Comparison of ENCODE assay signal across 15 cellular contexts in the genomic region with DNA sequence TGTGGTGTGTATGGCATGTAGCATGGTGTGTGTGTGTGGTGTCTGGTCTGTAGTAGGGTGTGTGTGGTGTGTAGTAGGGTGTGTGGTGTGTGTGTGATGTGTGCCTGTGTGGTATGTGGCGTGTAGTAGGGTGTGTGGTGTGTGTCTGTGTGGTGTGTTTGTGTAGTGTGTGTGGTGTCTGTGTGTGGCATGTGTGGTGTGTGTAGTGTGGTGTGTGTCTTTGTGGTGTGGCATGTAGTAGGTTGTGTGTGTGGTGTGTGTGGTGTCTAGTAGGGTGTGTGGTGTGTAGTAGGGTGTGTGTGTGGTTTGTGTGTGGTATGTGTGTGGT.
A peak's percentile ranks its signal among the peaks of the same experiment; 100 is the strongest.
DNase-seq lines count a peak whose midpoint lies in the region; ATAC-seq, FAIRE-seq and TF ChIP-seq lines count a peak whose summit lies in the region.
"Had no signal": no experiment of that assay in that cellular context is flagged by ENCODE, and none has a peak within 500 bp of the region (broad histone marks: within the 10 kb centered on the region; RNA-seq: fewer than 3 reads in every experiment).

No MANE protein-coding gene starts in this region.

- TF ChIP-seq CTCF in testis (IDR thresholded peaks at IDR 0.05), result no peak

- peak; percentile 98 for FAIRE-seq in GM12891 (lab: Jason Lieb, UNC)
- FAIRE-seq: small intestine had no signal

- H3K9me3 ChIP-seq in testis, result no peaks in the 10 kb centered on the region
- H3K9me3 ChIP-seq: BE2C, heart right ventricle had no signal

- H3K4me3 ChIP-seq in testis, result no peak overlapping the region
- H3K4me3 ChIP-seq: cardiac muscle cell, GM23338, heart right ventricle had no signal

- H3K4me1 ChIP-seq in testis, result peaks cover 27% of the 10 kb centered on the region

- ATAC-seq in esophagus mucosa, result peak; percentile 40
- peak; percentile 33 for ATAC-seq in sciatic nerve
- ATAC-seq in GM21717 (IDR thresholded peaks at IDR 0.05; ENCODE audit: unreplicated experiment), result no peak
- no peak for ATAC-seq in GM21367 (IDR thresholded peaks at IDR 0.05; ENCODE audit: unreplicated experiment)
- no peak for ATAC-seq in HG02571 (IDR thresholded peaks at IDR 0.05; ENCODE audit: unreplicated experiment)

- intact Hi-C loops in sciatic nerve (cut with DNase I), result no loop called here
- intact Hi-C loops in testis (cut with DNase I; ENCODE audit: low total_unique reads), result no loop called here

- no peak for TF ChIP-seq POLR2A in GM12891 (IDR thresholded peaks at IDR 0.05; ENCODE audit: low read depth, low read length)
- no peak for TF ChIP-seq POLR2A in testis (IDR thresholded peaks at IDR 0.05)

- H3K27ac ChIP-seq in testis, result no peak overlapping the region
- H3K27ac ChIP-seq: cardiac muscle cell, heart right ventricle, HL-60, KMS-11 had no signal

- DNase-seq in GM12891 (ENCODE audit: insufficient read length, low spot score), result no peak
- peak; percentile 20 for DNase-seq in KBM-7
- DNase-seq in sciatic nerve (ENCODE audit: low spot score), result no peak
- DNase-seq in testis, result no peak

- no peaks in the 10 kb centered on the region for H3K27me3 ChIP-seq in testis
- H3K27me3 ChIP-seq: BE2C, cardiac muscle cell had no signal

- H3K36me3 ChIP-seq in testis (ENCODE audit: low read depth, missing control alignments), result no peaks in the 10 kb centered on the region
- H3K36me3 ChIP-seq: BE2C, cardiac muscle cell, heart right ventricle had no signal

- WGBS in testis, 2 donors, result 71 to 86% methylated on average over 1 of the region's 1 CpG

- in situ Hi-C loops in KBM-7 (cut with MboI; ENCODE audit: low pct_unique_long_range_greater_than_20kb, low sequenced_read_pairs), result no loop called here

TF ChIP-seq in GM12891, 5 proteins besides CTCF, POLR2A, EP300 and RAD21:
- TF ChIP-seq TAF1 (IDR thresholded peaks at IDR 0.05; ENCODE audit: low read depth, low read length), result no peak
- TF ChIP-seq SPI1 (IDR thresholded peaks at IDR 0.05; ENCODE audit: low read depth, low read length), result no peak
- no peak for TF ChIP-seq POU2F2 (IDR thresholded peaks at IDR 0.05; ENCODE audit: low read depth, low read length)
- TF ChIP-seq PAX5 (IDR thresholded peaks at IDR 0.05; ENCODE audit: insufficient read depth, low read length, severe bottlenecking), result no peak
- TF ChIP-seq POLR2AphosphoS5 (IDR thresholded peaks at IDR 0.05; ENCODE audit: low read depth, low read length), result no peak

Comparison
In these comparisons a context has a peak if more than half of its experiments do, and no peak if none do; other contexts are left out.
1. ATAC-seq: peak in esophagus mucosa (single experiment) and sciatic nerve (single experiment); none in GM21717 (single experiment), GM21367 (single experiment) and HG02571 (single experiment).